Comparison of ENCODE assay signal across 16 cellular contexts in genomic region chr13:100389617-100390016, GRCh38.
"Had no signal": no experiment of that assay in that cellular context is flagged by ENCODE, and none has a peak within 500 bp of the region (broad histone marks: within the 10 kb centered on the region; RNA-seq: fewer than 3 reads in every experiment).

No MANE protein-coding gene starts in this region.

- H3K4me3 Mint-ChIP-seq: activated B cell treated with CpG ODN at 0.5 μM for 24 hours; activated CD8-positive, alpha-beta T cell treated with anti-CD3 and anti-CD28 coated beads, Interleukin-2, amount 10 ng/mL, durations not matched to agents 7 days and 5 days; activated T-cell treated with anti-CD3 and anti-CD28 coated beads, Interleukin-2, amount 50 U/mL, for 72 hours; natural killer cell treated with Interleukin-12 subunit alpha and Interleukin-12 subunit beta and Interleukin-15 and Interleukin-18, amount 100 ng/mL, for 72 hours; stimulated activated effector memory CD8-positive, alpha-beta T cell treated with anti-CD3 and anti-CD28 coated beads, Interleukin-12 subunit alpha, Interleukin-12 subunit beta, amount 100 ng/mL, for 72 hours had no signal

- H3K27ac Mint-ChIP-seq: activated B cell treated with CpG ODN at 0.5 μM for 24 hours; activated CD8-positive, alpha-beta T cell treated with anti-CD3 and anti-CD28 coated beads, Interleukin-2, amount 10 ng/mL, durations not matched to agents 7 days and 5 days; activated naive CD4-positive, alpha-beta T cell treated with anti-CD3 and anti-CD28 coated beads, Interleukin-2, amount 50 U/mL, for 72 hours; activated T-cell treated with anti-CD3 and anti-CD28 coated beads, Interleukin-2, amount 50 U/mL, for 72 hours; natural killer cell treated with Interleukin-12 subunit alpha and Interleukin-12 subunit beta and Interleukin-15 and Interleukin-18, amount 100 ng/mL, for 72 hours; stimulated activated effector memory CD8-positive, alpha-beta T cell treated with anti-CD3 and anti-CD28 coated beads, Interleukin-12 subunit alpha, Interleukin-12 subunit beta, amount 100 ng/mL, for 72 hours had no signal

- H3K36me3 Mint-ChIP-seq: natural killer cell treated with Interleukin-12 subunit alpha and Interleukin-12 subunit beta and Interleukin-15 and Interleukin-18, amount 100 ng/mL, for 72 hours had no signal

- H3K9me3 Mint-ChIP-seq: activated B cell treated with CpG ODN at 0.5 μM for 24 hours; activated naive CD4-positive, alpha-beta T cell treated with anti-CD3 and anti-CD28 coated beads, Interleukin-2, amount 50 U/mL, for 72 hours; activated T-cell treated with anti-CD3 and anti-CD28 coated beads, Interleukin-2, amount 50 U/mL, for 72 hours; natural killer cell treated with Interleukin-12 subunit alpha and Interleukin-12 subunit beta and Interleukin-15 and Interleukin-18, amount 100 ng/mL, for 72 hours; stimulated activated effector memory CD8-positive, alpha-beta T cell treated with anti-CD3 and anti-CD28 coated beads, Interleukin-12 subunit alpha, Interleukin-12 subunit beta, amount 100 ng/mL, for 72 hours had no signal

- DNase-seq: activated B cell treated with CpG ODN at 0.5 μM for 24 hours; activated CD4-positive, alpha-beta T cell treated with anti-CD3 and anti-CD28 coated beads for 48 hours; activated CD8-positive, alpha-beta memory T cell treated with anti-CD3 and anti-CD28 coated beads, Interleukin-2, amount 50 U/mL, for 4 hours; activated gamma-delta T cell; activated T-cell treated with anti-CD3 and anti-CD28 coated beads, Interleukin-2, amount 50 U/mL, for 72 hours; erythroblast; mammary epithelial cell; retina; stimulated activated CD4-positive, alpha-beta T cell treated with anti-CD3 and anti-CD28 coated beads, Interleukin-12 subunit alpha, Interleukin-12 subunit beta, amount 100 ng/mL, for 4 hours; stimulated activated CD4-positive, alpha-beta T cell treated with anti-CD3 and anti-CD28 coated beads, Interleukin-2, amount 100 ng/mL, for 24 hours had no signal

- H3K27ac ChIP-seq: cardiac muscle cell, gastroesophageal sphincter had no signal

- H3K36me3 ChIP-seq: cardiac muscle cell had no signal

- H3K9me3 ChIP-seq: gastroesophageal sphincter had no signal

- H3K4me3 ChIP-seq: cardiac muscle cell, gastroesophageal sphincter had no signal

- ATAC-seq: activated naive CD4-positive, alpha-beta T cell treated with anti-CD3 and anti-CD28 coated beads, Interleukin-2, amount 50 U/mL, for 72 hours; activated T-cell treated with anti-CD3 and anti-CD28 coated beads, Interleukin-2, amount 50 U/mL, for 72 hours; gastroesophageal sphincter; natural killer cell treated with Interleukin-12 subunit alpha and Interleukin-12 subunit beta and Interleukin-15 and Interleukin-18, amount 100 ng/mL, for 72 hours; stimulated activated effector memory CD8-positive, alpha-beta T cell treated with anti-CD3 and anti-CD28 coated beads, Interleukin-12 subunit alpha, Interleukin-12 subunit beta, amount 100 ng/mL, for 72 hours had no signal

- H3K27me3 Mint-ChIP-seq: activated B cell treated with CpG ODN at 0.5 μM for 24 hours; natural killer cell treated with Interleukin-12 subunit alpha and Interleukin-12 subunit beta and Interleukin-15 and Interleukin-18, amount 100 ng/mL, for 72 hours had no signal

- H3K27me3 ChIP-seq: cardiac muscle cell, gastroesophageal sphincter had no signal
